1 cellular context compared by ENCODE assay signal in genomic region chr12:57213068-57213715, GRCh38.
TF ChIP-seq lines count a peak whose summit lies in the region.

No MANE protein-coding gene starts in this region.

TF ChIP-seq in HEK293, 187 proteins besides CTCF, POLR2A, EP300 and RAD21 (continued from another document and continues in another):
- no peak for TF ChIP-seq ZNF560 (tag by site-specific recombination; IDR thresholded peaks at IDR 0.05; ENCODE audit: borderline replicate concordance)
- no peak for TF ChIP-seq AEBP2 (tag by site-specific recombination; IDR thresholded peaks at IDR 0.05; ENCODE audit: borderline replicate concordance)
- TF ChIP-seq SCRT1 (tag by site-specific recombination; IDR thresholded peaks at IDR 0.05; ENCODE audit: borderline replicate concordance), result no peak
- TF ChIP-seq ZNF19 (tag by site-specific recombination; IDR thresholded peaks at IDR 0.05; ENCODE audit: low read depth), result no peak
- TF ChIP-seq ZNF426 (tag by site-specific recombination; IDR thresholded peaks at IDR 0.05), result no peak
- no peak for TF ChIP-seq ZNF133 (tag by site-specific recombination; IDR thresholded peaks at IDR 0.05)
- no peak for TF ChIP-seq ZBTB6 (tag by site-specific recombination; IDR thresholded peaks at IDR 0.05)
- TF ChIP-seq ELK4 (IDR thresholded peaks at IDR 0.05; ENCODE audit: borderline replicate concordance, low read depth, low read length), result no peak
- no peak for TF ChIP-seq ZBTB1 (tag by site-specific recombination; IDR thresholded peaks at IDR 0.05)
- TF ChIP-seq ZSCAN18 (tag by site-specific recombination; IDR thresholded peaks at IDR 0.05), result no peak
- TF ChIP-seq PRDM4 (tag by site-specific recombination; IDR thresholded peaks at IDR 0.05), result no peak
- TF ChIP-seq PBX3 (CRISPR knock-in tag; IDR thresholded peaks at IDR 0.05), result no peak
- TF ChIP-seq ZNF670 (tag by site-specific recombination; IDR thresholded peaks at IDR 0.05; ENCODE audit: low read depth), result no peak
- no peak for TF ChIP-seq ZNF146 (tag by site-specific recombination; IDR thresholded peaks at IDR 0.05)
- no peak for TF ChIP-seq WT1 (tag by site-specific recombination; IDR thresholded peaks at IDR 0.05)
- peak; percentile 49; the same call in 1 of the 2 replicates for TF ChIP-seq KLF16 (tag by site-specific recombination; IDR thresholded peaks at IDR 0.05)
- TF ChIP-seq ZNF510 (tag by site-specific recombination; IDR thresholded peaks at IDR 0.05; ENCODE audit: insufficient replicate concordance), result no peak
- TF ChIP-seq ZNF600 (tag by site-specific recombination; IDR thresholded peaks at IDR 0.05), result no peak
- TF ChIP-seq ZNF202 (tag by site-specific recombination; IDR thresholded peaks at IDR 0.05; ENCODE audit: borderline replicate concordance), result no peak
- TF ChIP-seq ZSCAN4 (tag by site-specific recombination; IDR thresholded peaks at IDR 0.05), result no peak
- TF ChIP-seq ZNF449 (tag by site-specific recombination; IDR thresholded peaks at IDR 0.05), result no peak
- TF ChIP-seq ZBTB49 (tag by site-specific recombination; IDR thresholded peaks at IDR 0.05; ENCODE audit: low read depth), result no peak
- 0 out of 2 replicates have a peak, but pooled peaks have one; percentile 23 for TF ChIP-seq ZNF501 (tag by site-specific recombination; IDR thresholded peaks at IDR 0.05)
- no peak for TF ChIP-seq ZNF610 (tag by site-specific recombination; IDR thresholded peaks at IDR 0.05; ENCODE audit: borderline replicate concordance)
- TF ChIP-seq ZNF580 (tag by site-specific recombination; IDR thresholded peaks at IDR 0.05), result no peak
- no peak for TF ChIP-seq ZNF48 (tag by site-specific recombination; IDR thresholded peaks at IDR 0.05)
- TF ChIP-seq ZNF433 (tag by site-specific recombination; IDR thresholded peaks at IDR 0.05; ENCODE audit: low read depth), result no peak
- TF ChIP-seq ZBTB7A (tag by site-specific recombination; IDR thresholded peaks at IDR 0.05; ENCODE audit: low read depth), result no peak
- no peak for TF ChIP-seq ZNF785 (tag by site-specific recombination; IDR thresholded peaks at IDR 0.05)
- no peak for TF ChIP-seq ZNF266 (tag by site-specific recombination; IDR thresholded peaks at IDR 0.05; ENCODE audit: low read depth)
- TF ChIP-seq YY1 (tag by site-specific recombination; IDR thresholded peaks at IDR 0.05), result no peak
- TF ChIP-seq ZNF324 (tag by site-specific recombination; IDR thresholded peaks at IDR 0.05), result no peak; the same call in 1 of the 2 replicates
- TF ChIP-seq ZNF18 (tag by site-specific recombination; IDR thresholded peaks at IDR 0.05), result no peak
- TF ChIP-seq ZNF707 (tag by site-specific recombination; IDR thresholded peaks at IDR 0.05), result no peak
- no peak for TF ChIP-seq ZNF791 (tag by site-specific recombination; IDR thresholded peaks at IDR 0.05)
- TF ChIP-seq ZNF645 (tag by site-specific recombination; IDR thresholded peaks at IDR 0.05), result no peak
- TF ChIP-seq PRDM1 (tag by site-specific recombination; IDR thresholded peaks at IDR 0.05), result no peak
- no peak for TF ChIP-seq ATF2 (tag by site-specific recombination; IDR thresholded peaks at IDR 0.05; ENCODE audit: low read depth)
- no peak for TF ChIP-seq TRIM28 (IDR thresholded peaks at IDR 0.05; ENCODE audit: borderline replicate concordance, low read length)
- no peak for TF ChIP-seq ZNF221 (tag by site-specific recombination; IDR thresholded peaks at IDR 0.05; ENCODE audit: borderline replicate concordance)
